In the genomic region with DNA sequence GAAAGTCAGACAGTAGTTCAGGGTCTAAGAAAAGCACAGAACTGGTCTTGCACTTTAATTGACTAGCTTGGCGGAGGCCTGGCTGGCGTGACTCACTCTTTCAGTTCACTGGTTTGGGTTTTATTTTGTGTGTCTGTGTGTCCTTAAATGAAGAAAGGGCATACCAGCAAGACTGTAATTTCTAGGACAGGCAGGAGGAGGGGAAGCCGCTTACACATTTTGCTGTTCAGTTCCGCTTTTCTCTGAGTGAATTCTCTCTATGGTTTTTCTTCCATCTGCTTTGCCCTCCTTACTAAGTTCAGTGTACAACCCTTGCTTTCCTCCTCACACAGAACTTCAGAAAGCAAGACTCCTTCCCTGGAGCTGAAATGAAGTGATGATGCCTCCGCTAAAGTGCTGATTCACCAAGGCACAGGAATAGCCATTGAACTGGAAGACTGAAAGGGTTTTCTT, we compare ENCODE assay signal across 8 cellular contexts.
A peak's percentile ranks its signal among the peaks of the same experiment; 100 is the strongest.
DNase-seq lines count a peak whose midpoint lies in the region; ATAC-seq and TF ChIP-seq lines count a peak whose summit lies in the region.

No MANE protein-coding gene starts in this region.

- H3K4me1 Mint-ChIP-seq in activated T-cell treated with anti-CD3 and anti-CD28 coated beads, Interleukin-2, amount 50 U/mL, for 24 hours (ENCODE audit: low read depth) = peaks cover 9% of the 10 kb centered on the region

- H4K20me1 ChIP-seq in DOHH2 (ENCODE audit: control insufficient read depth, insufficient read depth, low read depth, low read length) = no peaks in the 10 kb centered on the region

- no peaks in the 10 kb centered on the region for H3K9me3 Mint-ChIP-seq in activated T-cell treated with anti-CD3 and anti-CD28 coated beads, Interleukin-2, amount 50 U/mL, for 24 hours

- peak overlapping the region; percentile 82 for H3K27ac ChIP-seq in DOHH2 (ENCODE audit: low read depth, low read length)
- H3K27ac ChIP-seq in cingulate gyrus (ENCODE audit: low read depth, low read length) = peak overlapping the region; percentile 62

- no peaks in the 10 kb centered on the region for H3K27me3 ChIP-seq in DOHH2 (ENCODE audit: control insufficient read depth, low read length)

- no peaks in the 10 kb centered on the region for H3K36me3 Mint-ChIP-seq in activated T-cell treated with anti-CD3 and anti-CD28 coated beads, Interleukin-2, amount 50 U/mL, for 24 hours (ENCODE audit: low read depth)

- H3F3A ChIP-seq in DOHH2 (ENCODE audit: control insufficient read depth, insufficient read depth) = peaks cover 65% of the 10 kb centered on the region

- TF ChIP-seq CTCF in DOHH2 (IDR thresholded peaks at IDR 0.05; ENCODE audit: low read depth, low read length, poor library complexity, severe bottlenecking) = no peak

- no peak overlapping the region for H3K4me3 Mint-ChIP-seq in activated T-cell treated with anti-CD3 and anti-CD28 coated beads, Interleukin-2, amount 50 U/mL, for 24 hours

- ATAC-seq in GM21381 (IDR thresholded peaks at IDR 0.05; ENCODE audit: unreplicated experiment) = peak; percentile 48
- ATAC-seq in HG03571 (IDR thresholded peaks at IDR 0.05; ENCODE audit: unreplicated experiment) = peak; percentile 47

- peaks cover 43% of the 10 kb centered on the region for H3K79me2 ChIP-seq in DOHH2 (ENCODE audit: control insufficient read depth, low read length)

- no peaks in the 10 kb centered on the region for H3K9me3 ChIP-seq in DOHH2 (ENCODE audit: control insufficient read depth, insufficient read depth, low read length)

- DNase-seq in posterior cingulate gyrus = peak in 7 of 10 donors; percentile 19 to 85 (median 37)
- no peak for DNase-seq in amniotic stem cell (lab: John Stamatoyannopoulos, UW)
- DNase-seq in H4 (ENCODE audit: low spot score) = no peak
- DNase-seq in activated T-cell treated with anti-CD3 and anti-CD28 coated beads, Interleukin-2, amount 50 U/mL, for 24 hours = no peak

- intact Hi-C loops in posterior cingulate gyrus (cut with DNase I) = loop anchor here (5.0 to 10.0 kb wide), 2 partner anchors 153 to 1455 kb away; partner anchors contain the start of gene MEF2C

- peaks cover 76% of the 10 kb centered on the region for H3K4me1 ChIP-seq in DOHH2 (ENCODE audit: control insufficient read depth, low read length)

- H3K27ac Mint-ChIP-seq in activated T-cell treated with anti-CD3 and anti-CD28 coated beads, Interleukin-2, amount 50 U/mL, for 24 hours = no peak overlapping the region

- peaks cover 27% of the 10 kb centered on the region for H3K27me3 Mint-ChIP-seq in activated T-cell treated with anti-CD3 and anti-CD28 coated beads, Interleukin-2, amount 50 U/mL, for 24 hours

- peak overlapping the region; percentile 81 for H3K4me2 ChIP-seq in DOHH2 (ENCODE audit: low read length)

- no peaks in the 10 kb centered on the region for H3K9me2 ChIP-seq in DOHH2 (replicated peaks; ENCODE audit: control insufficient read depth, low read length)

- H3K36me3 ChIP-seq in DOHH2 (ENCODE audit: control insufficient read depth, low read length) = peaks cover 80% of the 10 kb centered on the region

- peak overlapping the region; percentile 54 for H3K4me3 ChIP-seq in DOHH2 (ENCODE audit: low read length)

Comparison
In these comparisons a context has a peak if more than half of its experiments do, and no peak if none do; other contexts are left out.
1. DNase-seq: peak in posterior cingulate gyrus (7 of 10); none in amniotic stem cell (single experiment), H4 (single experiment) and activated T-cell treated with anti-CD3 and anti-CD28 coated beads, Interleukin-2, amount 50 U/mL, for 24 hours (single experiment).